In genomic region chr2:74222300-74222650, GRCh38 we compare ENCODE assay signal across 1 cellular context.
TF ChIP-seq lines count a peak whose summit lies in the region.

No MANE protein-coding gene starts in this region.

TF ChIP-seq in PFSK-1, 5 proteins besides CTCF, POLR2A, EP300 and RAD21:
- TF ChIP-seq REST (IDR thresholded peaks at IDR 0.05; ENCODE audit: insufficient read depth in 1 of 2, low read depth in 2 of 2, low read length in 2 of 2), result no peak
- TF ChIP-seq POLR2AphosphoS5 (IDR thresholded peaks at IDR 0.05; ENCODE audit: low read depth, low read length), result 0 out of 2 replicates have a peak, but pooled peaks have one; percentile 3
